ENCODE assay signal across 8 cellular contexts in genomic region chr1:10253755-10254154, GRCh38. TPM values are rescaled to one million over a fixed set of nuclear protein-coding genes. Genes with fewer than 3 reads are reported as not detected.
DNase-seq lines count a peak whose midpoint lies in the region; ATAC-seq, FAIRE-seq and TF ChIP-seq lines count a peak whose summit lies in the region.

No MANE protein-coding gene starts in this region.

- no peaks in the 10 kb centered on the region for H3K9me3 Mint-ChIP-seq in CD14-positive monocyte

- FAIRE-seq in small intestine (lab: Jason Lieb, UNC), result no peak

- no peak overlapping the region for H3K4me3 Mint-ChIP-seq in CD14-positive monocyte

- peaks cover 9% of the 10 kb centered on the region for H3K4me1 Mint-ChIP-seq in CD14-positive monocyte

- H3K4me3 ChIP-seq in small intestine (ENCODE audit: low read depth in 1 of 2, low read length in 2 of 2), result no peak overlapping the region

- H3K27ac ChIP-seq in VCaP, result peak overlapping the region; percentile 35
- no peak overlapping the region for H3K27ac ChIP-seq in small intestine (ENCODE audit: low read depth in 1 of 2, low read length in 1 of 2)

- no peaks in the 10 kb centered on the region for H3K36me3 ChIP-seq in small intestine (ENCODE audit: control insufficient read depth in 2 of 2, insufficient read depth in 2 of 2, low read length in 2 of 2)

- ATAC-seq in left cardiac atrium, result peak; percentile 84 to 91

- in situ Hi-C loops in G401 (cut with HindIII; ENCODE audit: low sequenced_read_pairs), result no loop called here

- 3 to 25% (median 13%) methylated on average over 3 of the region's 3 CpGs for WGBS in small intestine, 3 donors

- H3K36me3 Mint-ChIP-seq in CD14-positive monocyte, result peaks cover 12 to 29% of the 10 kb centered on the region in 2 donors

- no peaks in the 10 kb centered on the region for H3K27me3 ChIP-seq in small intestine (ENCODE audit: control insufficient read depth in 2 of 2, insufficient read depth in 2 of 2, low read length in 2 of 2)

- TF ChIP-seq CTCF in VCaP (conservative IDR thresholded peaks at IDR 0.05) (no peak), CD14-positive monocyte (IDR thresholded peaks at IDR 0.05) (no peak)

- peak; percentile 75 for DNase-seq in HT-29 (ENCODE audit: low spot score)
- DNase-seq in left cardiac atrium, result no peak
- peak; percentile 61 for DNase-seq in small intestine
- no peak for DNase-seq in CD14-positive monocyte (ENCODE audit: low spot score)
- no peak for DNase-seq in KG1 (lab: John Stamatoyannopoulos, UW)
- no peak for DNase-seq in midbrain (lab: John Stamatoyannopoulos, UW)
- no peak for DNase-seq in G401 (ENCODE audit: low spot score)

- peak overlapping the region in 1 of 7 donors; percentile 16 for H3K27ac Mint-ChIP-seq in CD14-positive monocyte

- H3K9me3 ChIP-seq in small intestine (ENCODE audit: control insufficient read depth, low read depth), result no peaks in the 10 kb centered on the region

- H3K27me3 Mint-ChIP-seq in CD14-positive monocyte (ENCODE audit: low read depth in 3 of 3), result no peaks in the 10 kb centered on the region

- intact Hi-C loops in left cardiac atrium (cut with DNase I) (no loop called here), CD14-positive monocyte (cut with micrococcal nuclease) (no loop called here)

- H3K4me1 ChIP-seq in small intestine (ENCODE audit: control insufficient read depth in 2 of 2, insufficient read depth in 1 of 2, low read depth in 1 of 2, low read length in 1 of 2), result peaks cover 0 to 5% of the 10 kb centered on the region in 2 donors

RNA-seq across cellular contexts. Expression of gene KIF1B, which starts 43.4 kb away (rescaled TPM):
- total RNA-seq in HT-29 (2014; rRNA removed; shearing (Covaris generic)), result 8.7 and 10.5 TPM in 2 replicates
- 10 to 100 TPM; 46.1 to 54.2 TPM for total RNA-seq in left cardiac atrium
- polyA plus RNA-seq in small intestine, result 10 to 100 TPM in 2 of 3 donors, 1 to 10 TPM in 1; 6.8 to 13.7 (median 11.4) TPM
- 1 to 10 TPM; 3.0 to 3.3 TPM for polyA plus RNA-seq in CD14-positive monocyte
- total RNA-seq in G401 (2014; rRNA removed; shearing (Covaris generic)), result 11.8 and 19.9 TPM in 2 replicates

Comparison
In these comparisons a context has a peak if more than half of its experiments do, and no peak if none do; other contexts are left out.
1. DNase-seq: peak in HT-29 (single experiment) and small intestine (single experiment); none in left cardiac atrium (single experiment), CD14-positive monocyte (single experiment), KG1 (single experiment), midbrain (single experiment) and G401 (single experiment).